ENCODE assay signal across 1 cellular context in the genomic region with DNA sequence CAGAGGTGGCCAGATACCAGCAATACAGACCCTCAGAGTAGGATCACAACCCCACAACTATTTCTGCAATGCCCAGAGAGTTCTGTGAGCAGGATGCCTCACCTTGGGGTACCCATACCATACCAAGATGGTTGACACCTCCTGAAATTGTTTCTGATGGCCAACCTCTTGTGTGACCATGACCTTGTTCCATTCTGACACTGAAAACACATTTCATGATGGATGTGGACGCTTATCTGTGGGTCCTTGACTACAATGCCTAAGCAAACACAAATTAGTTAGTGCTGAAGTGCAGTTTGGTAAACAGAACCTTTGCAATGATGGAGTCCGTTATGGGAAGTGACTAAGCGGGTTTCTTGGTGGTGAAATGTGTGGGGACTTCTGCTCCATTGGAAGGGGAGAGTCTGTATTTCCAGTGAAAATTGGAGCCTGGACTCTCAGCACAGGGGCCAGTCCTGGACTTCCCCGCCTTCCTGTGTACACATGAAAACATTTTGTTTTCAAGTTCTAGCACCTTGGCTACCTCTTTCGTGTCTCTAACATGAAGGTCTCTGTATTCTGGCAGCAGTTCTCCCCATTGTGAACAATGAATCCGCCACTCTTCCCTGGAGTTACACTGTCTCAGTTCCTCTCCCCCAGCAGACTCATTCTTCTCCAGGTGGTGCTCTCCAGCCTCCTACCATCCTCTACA.
A peak's percentile ranks its signal among the peaks of the same experiment; 100 is the strongest.
TF ChIP-seq lines count a peak whose summit lies in the region.

No MANE protein-coding gene starts in this region.

TF ChIP-seq in HepG2, 621 proteins besides CTCF, POLR2A, EP300 and RAD21 (continued from another document and continues in another):
- TF ChIP-seq ZNF562 (CRISPR knock-in tag; IDR thresholded peaks at IDR 0.05; ENCODE audit: borderline replicate concordance) (no peak), ZNF619 (CRISPR knock-in tag; IDR thresholded peaks at IDR 0.05) (no peak), ZNF44 (CRISPR knock-in tag; IDR thresholded peaks at IDR 0.05) (peak; percentile 69; the same call in 1 of the 2 replicates), HNF4A (CRISPR knock-in tag; IDR thresholded peaks at IDR 0.05) (peak; percentile 99), SP140L (CRISPR knock-in tag; IDR thresholded peaks at IDR 0.05; ENCODE audit: borderline replicate concordance) (no peak), ZNF33B (CRISPR knock-in tag; IDR thresholded peaks at IDR 0.05) (no peak), ZNF879 (CRISPR knock-in tag; IDR thresholded peaks at IDR 0.05) (no peak), TP53 (CRISPR knock-in tag; conservative IDR thresholded peaks at IDR 0.05) (peak; percentile 63; the same call in 1 of the 2 replicates), ZNF577 (CRISPR knock-in tag; IDR thresholded peaks at IDR 0.05; ENCODE audit: borderline replicate concordance, low read depth) (no peak), HIVEP1 (CRISPR knock-in tag; IDR thresholded peaks at IDR 0.05) (peak; percentile 34; the same call in 1 of the 2 replicates), ATF1 (CRISPR knock-in tag; IDR thresholded peaks at IDR 0.05) (peak; percentile 84), SIN3B (IDR thresholded peaks at IDR 0.05; ENCODE audit: low read length) (no peak), FOXA3 (CRISPR knock-in tag; IDR thresholded peaks at IDR 0.05) (peak; percentile 99), IKZF4 (CRISPR knock-in tag; IDR thresholded peaks at IDR 0.05; ENCODE audit: borderline replicate concordance, low read depth, not compliant biosample characterization) (no peak), DMAP1 (CRISPR knock-in tag; IDR thresholded peaks at IDR 0.05) (peak; percentile 81; the same call in 1 of the 2 replicates), BRD4 (CRISPR knock-in tag; IDR thresholded peaks at IDR 0.05) (peak; percentile 67; the same call in 1 of the 2 replicates), U2AF2 (IDR thresholded peaks at IDR 0.05; ENCODE audit: low read depth, low read length) (no peak), CCDC6 (CRISPR knock-in tag; IDR thresholded peaks at IDR 0.05) (peak; percentile 96), JDP2 (CRISPR knock-in tag; IDR thresholded peaks at IDR 0.05; ENCODE audit: borderline replicate concordance) (no peak; the same call in 1 of the 2 replicates), FOSL1 (CRISPR knock-in tag; IDR thresholded peaks at IDR 0.05; ENCODE audit: borderline replicate concordance) (peak; percentile 83), ZNF101 (CRISPR knock-in tag; IDR thresholded peaks at IDR 0.05; ENCODE audit: borderline replicate concordance, low read depth) (no peak)
- TF ChIP-seq, protein P1, sequence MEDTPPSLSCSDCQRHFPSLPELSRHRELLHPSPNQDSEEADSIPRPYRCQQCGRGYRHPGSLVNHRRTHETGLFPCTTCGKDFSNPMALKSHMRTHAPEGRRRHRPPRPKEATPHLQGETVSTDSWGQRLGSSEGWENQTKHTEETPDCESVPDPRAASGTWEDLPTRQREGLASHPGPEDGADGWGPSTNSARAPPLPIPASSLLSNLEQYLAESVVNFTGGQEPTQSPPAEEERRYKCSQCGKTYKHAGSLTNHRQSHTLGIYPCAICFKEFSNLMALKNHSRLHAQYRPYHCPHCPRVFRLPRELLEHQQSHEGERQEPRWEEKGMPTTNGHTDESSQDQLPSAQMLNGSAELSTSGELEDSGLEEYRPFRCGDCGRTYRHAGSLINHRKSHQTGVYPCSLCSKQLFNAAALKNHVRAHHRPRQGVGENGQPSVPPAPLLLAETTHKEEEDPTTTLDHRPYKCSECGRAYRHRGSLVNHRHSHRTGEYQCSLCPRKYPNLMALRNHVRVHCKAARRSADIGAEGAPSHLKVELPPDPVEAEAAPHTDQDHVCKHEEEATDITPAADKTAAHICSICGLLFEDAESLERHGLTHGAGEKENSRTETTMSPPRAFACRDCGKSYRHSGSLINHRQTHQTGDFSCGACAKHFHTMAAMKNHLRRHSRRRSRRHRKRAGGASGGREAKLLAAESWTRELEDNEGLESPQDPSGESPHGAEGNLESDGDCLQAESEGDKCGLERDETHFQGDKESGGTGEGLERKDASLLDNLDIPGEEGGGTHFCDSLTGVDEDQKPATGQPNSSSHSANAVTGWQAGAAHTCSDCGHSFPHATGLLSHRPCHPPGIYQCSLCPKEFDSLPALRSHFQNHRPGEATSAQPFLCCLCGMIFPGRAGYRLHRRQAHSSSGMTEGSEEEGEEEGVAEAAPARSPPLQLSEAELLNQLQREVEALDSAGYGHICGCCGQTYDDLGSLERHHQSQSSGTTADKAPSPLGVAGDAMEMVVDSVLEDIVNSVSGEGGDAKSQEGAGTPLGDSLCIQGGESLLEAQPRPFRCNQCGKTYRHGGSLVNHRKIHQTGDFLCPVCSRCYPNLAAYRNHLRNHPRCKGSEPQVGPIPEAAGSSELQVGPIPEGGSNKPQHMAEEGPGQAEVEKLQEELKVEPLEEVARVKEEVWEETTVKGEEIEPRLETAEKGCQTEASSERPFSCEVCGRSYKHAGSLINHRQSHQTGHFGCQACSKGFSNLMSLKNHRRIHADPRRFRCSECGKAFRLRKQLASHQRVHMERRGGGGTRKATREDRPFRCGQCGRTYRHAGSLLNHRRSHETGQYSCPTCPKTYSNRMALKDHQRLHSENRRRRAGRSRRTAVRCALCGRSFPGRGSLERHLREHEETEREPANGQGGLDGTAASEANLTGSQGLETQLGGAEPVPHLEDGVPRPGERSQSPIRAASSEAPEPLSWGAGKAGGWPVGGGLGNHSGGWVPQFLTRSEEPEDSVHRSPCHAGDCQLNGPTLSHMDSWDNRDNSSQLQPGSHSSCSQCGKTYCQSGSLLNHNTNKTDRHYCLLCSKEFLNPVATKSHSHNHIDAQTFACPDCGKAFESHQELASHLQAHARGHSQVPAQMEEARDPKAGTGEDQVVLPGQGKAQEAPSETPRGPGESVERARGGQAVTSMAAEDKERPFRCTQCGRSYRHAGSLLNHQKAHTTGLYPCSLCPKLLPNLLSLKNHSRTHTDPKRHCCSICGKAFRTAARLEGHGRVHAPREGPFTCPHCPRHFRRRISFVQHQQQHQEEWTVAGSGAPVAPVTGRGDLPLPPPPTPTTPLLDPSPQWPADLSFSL (CRISPR knock-in tag; IDR thresholded peaks at IDR 0.05): no peak
- TF ChIP-seq, protein P2, sequence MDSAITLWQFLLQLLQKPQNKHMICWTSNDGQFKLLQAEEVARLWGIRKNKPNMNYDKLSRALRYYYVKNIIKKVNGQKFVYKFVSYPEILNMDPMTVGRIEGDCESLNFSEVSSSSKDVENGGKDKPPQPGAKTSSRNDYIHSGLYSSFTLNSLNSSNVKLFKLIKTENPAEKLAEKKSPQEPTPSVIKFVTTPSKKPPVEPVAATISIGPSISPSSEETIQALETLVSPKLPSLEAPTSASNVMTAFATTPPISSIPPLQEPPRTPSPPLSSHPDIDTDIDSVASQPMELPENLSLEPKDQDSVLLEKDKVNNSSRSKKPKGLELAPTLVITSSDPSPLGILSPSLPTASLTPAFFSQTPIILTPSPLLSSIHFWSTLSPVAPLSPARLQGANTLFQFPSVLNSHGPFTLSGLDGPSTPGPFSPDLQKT (CRISPR knock-in tag; IDR thresholded peaks at IDR 0.05; ENCODE audit: borderline replicate concordance): no peak
- TF ChIP-seq, protein P3, sequence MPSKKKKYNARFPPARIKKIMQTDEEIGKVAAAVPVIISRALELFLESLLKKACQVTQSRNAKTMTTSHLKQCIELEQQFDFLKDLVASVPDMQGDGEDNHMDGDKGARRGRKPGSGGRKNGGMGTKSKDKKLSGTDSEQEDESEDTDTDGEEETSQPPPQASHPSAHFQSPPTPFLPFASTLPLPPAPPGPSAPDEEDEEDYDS (CRISPR knock-in tag; IDR thresholded peaks at IDR 0.05): peak; percentile 55
- TF ChIP-seq, protein P4, sequence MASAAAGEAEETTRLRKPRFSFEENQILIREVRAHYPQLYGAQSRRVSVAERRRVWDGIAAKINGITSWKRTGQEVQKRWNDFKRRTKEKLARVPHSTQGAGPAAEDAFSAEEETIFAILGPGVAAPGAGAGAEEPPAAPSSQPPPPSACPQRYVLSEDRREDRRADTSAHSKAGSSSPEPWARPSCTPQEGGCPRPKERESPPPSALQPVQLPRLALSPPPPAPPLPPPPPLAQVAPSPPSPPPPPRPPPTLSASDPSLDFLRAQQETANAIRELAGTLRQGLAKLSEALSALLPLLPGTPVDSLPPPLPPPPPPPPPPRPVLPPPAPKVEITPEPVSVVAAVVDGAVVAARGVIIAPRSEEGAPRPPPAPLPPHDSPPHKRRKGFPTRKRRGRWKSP (CRISPR knock-in tag; IDR thresholded peaks at IDR 0.05): peak; percentile 86; the same call in 1 of the 2 replicates
- TF ChIP-seq, protein P5, sequence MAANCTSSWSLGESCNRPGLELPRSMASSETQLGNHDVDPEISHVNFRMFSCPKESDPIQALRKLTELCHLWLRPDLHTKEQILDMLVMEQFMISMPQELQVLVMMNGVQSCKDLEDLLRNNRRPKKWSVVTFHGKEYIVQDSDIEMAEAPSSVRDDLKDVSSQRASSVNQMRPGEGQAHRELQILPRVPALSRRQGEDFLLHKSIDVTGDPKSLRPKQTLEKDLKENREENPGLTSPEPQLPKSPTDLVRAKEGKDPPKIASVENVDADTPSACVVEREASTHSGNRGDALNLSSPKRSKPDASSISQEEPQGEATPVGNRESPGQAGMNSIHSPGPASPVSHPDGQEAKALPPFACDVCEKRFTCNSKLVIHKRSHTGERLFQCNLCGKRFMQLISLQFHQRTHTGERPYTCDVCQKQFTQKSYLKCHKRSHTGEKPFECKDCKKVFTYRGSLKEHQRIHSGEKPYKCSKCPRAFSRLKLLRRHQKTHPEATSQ (CRISPR knock-in tag; IDR thresholded peaks at IDR 0.05; ENCODE audit: borderline replicate concordance): no peak; the same call in 1 of the 2 replicates
- TF ChIP-seq, protein P6, sequence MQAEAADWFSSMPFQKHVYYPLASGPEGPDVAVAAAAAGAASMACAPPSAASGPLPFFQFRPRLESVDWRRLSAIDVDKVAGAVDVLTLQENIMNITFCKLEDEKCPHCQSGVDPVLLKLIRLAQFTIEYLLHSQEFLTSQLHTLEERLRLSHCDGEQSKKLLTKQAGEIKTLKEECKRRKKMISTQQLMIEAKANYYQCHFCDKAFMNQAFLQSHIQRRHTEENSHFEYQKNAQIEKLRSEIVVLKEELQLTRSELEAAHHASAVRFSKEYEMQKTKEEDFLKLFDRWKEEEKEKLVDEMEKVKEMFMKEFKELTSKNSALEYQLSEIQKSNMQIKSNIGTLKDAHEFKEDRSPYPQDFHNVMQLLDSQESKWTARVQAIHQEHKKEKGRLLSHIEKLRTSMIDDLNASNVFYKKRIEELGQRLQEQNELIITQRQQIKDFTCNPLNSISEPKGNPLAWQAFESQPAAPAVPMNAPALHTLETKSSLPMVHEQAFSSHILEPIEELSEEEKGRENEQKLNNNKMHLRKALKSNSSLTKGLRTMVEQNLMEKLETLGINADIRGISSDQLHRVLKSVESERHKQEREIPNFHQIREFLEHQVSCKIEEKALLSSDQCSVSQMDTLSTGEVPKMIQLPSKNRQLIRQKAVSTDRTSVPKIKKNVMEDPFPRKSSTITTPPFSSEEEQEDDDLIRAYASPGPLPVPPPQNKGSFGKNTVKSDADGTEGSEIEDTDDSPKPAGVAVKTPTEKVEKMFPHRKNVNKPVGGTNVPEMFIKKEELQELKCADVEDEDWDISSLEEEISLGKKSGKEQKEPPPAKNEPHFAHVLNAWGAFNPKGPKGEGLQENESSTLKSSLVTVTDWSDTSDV (CRISPR knock-in tag; IDR thresholded peaks at IDR 0.05): no peak
- TF ChIP-seq, protein P7, sequence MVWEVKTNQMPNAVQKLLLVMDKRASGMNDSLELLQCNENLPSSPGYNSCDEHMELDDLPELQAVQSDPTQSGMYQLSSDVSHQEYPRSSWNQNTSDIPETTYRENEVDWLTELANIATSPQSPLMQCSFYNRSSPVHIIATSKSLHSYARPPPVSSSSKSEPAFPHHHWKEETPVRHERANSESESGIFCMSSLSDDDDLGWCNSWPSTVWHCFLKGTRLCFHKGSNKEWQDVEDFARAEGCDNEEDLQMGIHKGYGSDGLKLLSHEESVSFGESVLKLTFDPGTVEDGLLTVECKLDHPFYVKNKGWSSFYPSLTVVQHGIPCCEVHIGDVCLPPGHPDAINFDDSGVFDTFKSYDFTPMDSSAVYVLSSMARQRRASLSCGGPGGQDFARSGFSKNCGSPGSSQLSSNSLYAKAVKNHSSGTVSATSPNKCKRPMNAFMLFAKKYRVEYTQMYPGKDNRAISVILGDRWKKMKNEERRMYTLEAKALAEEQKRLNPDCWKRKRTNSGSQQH (CRISPR knock-in tag; IDR thresholded peaks at IDR 0.05; ENCODE audit: low read depth): peak; percentile 86; the same call in 1 of the 2 replicates
- TF ChIP-seq, protein P8, sequence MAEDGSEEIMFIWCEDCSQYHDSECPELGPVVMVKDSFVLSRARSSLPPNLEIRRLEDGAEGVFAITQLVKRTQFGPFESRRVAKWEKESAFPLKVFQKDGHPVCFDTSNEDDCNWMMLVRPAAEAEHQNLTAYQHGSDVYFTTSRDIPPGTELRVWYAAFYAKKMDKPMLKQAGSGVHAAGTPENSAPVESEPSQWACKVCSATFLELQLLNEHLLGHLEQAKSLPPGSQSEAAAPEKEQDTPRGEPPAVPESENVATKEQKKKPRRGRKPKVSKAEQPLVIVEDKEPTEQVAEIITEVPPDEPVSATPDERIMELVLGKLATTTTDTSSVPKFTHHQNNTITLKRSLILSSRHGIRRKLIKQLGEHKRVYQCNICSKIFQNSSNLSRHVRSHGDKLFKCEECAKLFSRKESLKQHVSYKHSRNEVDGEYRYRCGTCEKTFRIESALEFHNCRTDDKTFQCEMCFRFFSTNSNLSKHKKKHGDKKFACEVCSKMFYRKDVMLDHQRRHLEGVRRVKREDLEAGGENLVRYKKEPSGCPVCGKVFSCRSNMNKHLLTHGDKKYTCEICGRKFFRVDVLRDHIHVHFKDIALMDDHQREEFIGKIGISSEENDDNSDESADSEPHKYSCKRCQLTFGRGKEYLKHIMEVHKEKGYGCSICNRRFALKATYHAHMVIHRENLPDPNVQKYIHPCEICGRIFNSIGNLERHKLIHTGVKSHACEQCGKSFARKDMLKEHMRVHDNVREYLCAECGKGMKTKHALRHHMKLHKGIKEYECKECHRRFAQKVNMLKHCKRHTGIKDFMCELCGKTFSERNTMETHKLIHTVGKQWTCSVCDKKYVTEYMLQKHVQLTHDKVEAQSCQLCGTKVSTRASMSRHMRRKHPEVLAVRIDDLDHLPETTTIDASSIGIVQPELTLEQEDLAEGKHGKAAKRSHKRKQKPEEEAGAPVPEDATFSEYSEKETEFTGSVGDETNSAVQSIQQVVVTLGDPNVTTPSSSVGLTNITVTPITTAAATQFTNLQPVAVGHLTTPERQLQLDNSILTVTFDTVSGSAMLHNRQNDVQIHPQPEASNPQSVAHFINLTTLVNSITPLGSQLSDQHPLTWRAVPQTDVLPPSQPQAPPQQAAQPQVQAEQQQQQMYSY (CRISPR knock-in tag; IDR thresholded peaks at IDR 0.05): peak; percentile 89
